10 cellular contexts compared by ENCODE assay signal in the genomic region with DNA sequence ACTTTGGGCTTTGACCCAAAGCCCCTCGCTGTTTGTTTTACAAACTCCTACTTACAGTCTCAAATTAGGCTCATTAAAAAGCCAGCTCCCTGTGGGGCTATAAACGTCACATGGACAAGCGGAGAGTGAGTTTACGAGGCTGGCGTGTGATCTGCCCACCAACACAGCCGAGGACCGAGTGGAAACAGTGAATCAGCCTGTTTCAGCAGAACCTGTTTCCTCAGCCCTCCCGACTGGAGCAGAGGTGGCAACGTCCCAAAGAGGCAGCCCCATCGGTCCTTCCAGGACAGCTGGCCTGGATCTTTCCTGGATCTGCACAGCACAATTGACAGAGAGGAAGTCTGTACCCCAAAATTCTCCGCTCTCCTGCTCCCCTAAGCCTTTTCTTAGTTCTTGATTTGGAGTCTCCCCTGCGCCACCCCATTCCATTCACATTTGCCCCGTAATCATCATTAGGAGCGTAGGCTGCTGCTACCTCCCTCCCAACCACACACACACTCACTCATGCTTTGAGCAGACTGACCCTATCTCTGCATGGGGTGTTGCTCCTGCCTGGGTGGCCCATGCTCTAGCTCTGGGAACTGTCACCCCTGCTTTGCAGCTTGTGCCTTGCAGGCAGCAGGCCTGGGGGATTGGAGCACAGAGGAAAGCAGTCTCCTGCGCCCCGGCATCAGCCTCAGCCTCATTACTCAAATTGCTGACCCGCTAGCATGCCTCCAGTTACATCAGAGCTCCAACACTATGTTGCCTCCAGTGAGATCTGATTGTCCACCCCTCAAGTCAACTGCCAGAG.
DNase-seq lines count a peak whose midpoint lies in the region; ATAC-seq and TF ChIP-seq lines count a peak whose summit lies in the region.
"Had no signal": no experiment of that assay in that cellular context is flagged by ENCODE, and none has a peak within 500 bp of the region (broad histone marks: within the 10 kb centered on the region; RNA-seq: fewer than 3 reads in every experiment).

No MANE protein-coding gene starts in this region.

- peaks cover 30% of the 10 kb centered on the region for H3K4me1 ChIP-seq in left ventricle myocardium inferior
- H3K4me1 ChIP-seq in skeletal muscle tissue (ENCODE audit: control insufficient read depth in 3 of 3, insufficient read depth in 3 of 3, low read length in 3 of 3): peaks cover 14 to 25% (median 21%) of the 10 kb centered on the region in 3 donors

- H3K4me3 ChIP-seq in left ventricle myocardium inferior (no peak overlapping the region), skeletal muscle tissue (ENCODE audit: low read length in 3 of 3) (peak overlapping the region in 1 of 3 donors; percentile 29)
- H3K4me3 ChIP-seq: PC-9 had no signal

- TF ChIP-seq CTCF in VCaP (conservative IDR thresholded peaks at IDR 0.05) (no peak), left ventricle myocardium inferior (IDR thresholded peaks at IDR 0.05; ENCODE audit: borderline replicate concordance) (no peak)

- H3K27ac ChIP-seq in VCaP (peak overlapping the region; percentile 77), left ventricle myocardium inferior (replicated peaks) (peak overlapping the region; percentile 75), skeletal muscle tissue (ENCODE audit: low read depth, low read length) (peak overlapping the region; percentile 0)
- H3K27ac ChIP-seq: PC-9 had no signal

- H3K27me3 ChIP-seq in left ventricle myocardium inferior (ENCODE audit: low read depth) (no peaks in the 10 kb centered on the region), skeletal muscle tissue (ENCODE audit: control insufficient read depth in 3 of 3, insufficient read depth in 3 of 3, low read length in 3 of 3) (no peaks in the 10 kb centered on the region)

- peak overlapping the region in 1 of 3 donors; percentile 4 for H3K9ac ChIP-seq in skeletal muscle tissue (ENCODE audit: low read depth in 1 of 3, low read length in 3 of 3)

- H3K36me3 ChIP-seq in left ventricle myocardium inferior: no peaks in the 10 kb centered on the region
- no peaks in the 10 kb centered on the region for H3K36me3 ChIP-seq in skeletal muscle tissue (ENCODE audit: control insufficient read depth in 3 of 3, insufficient read depth in 3 of 3, low read length in 3 of 3)

- no peaks in the 10 kb centered on the region for H3K9me3 ChIP-seq in left ventricle myocardium inferior (replicated peaks)
- H3K9me3 ChIP-seq in skeletal muscle tissue (ENCODE audit: control insufficient read depth in 3 of 3, low read length in 3 of 3): no peaks in the 10 kb centered on the region

- ATAC-seq in GM21737 (IDR thresholded peaks at IDR 0.05; ENCODE audit: unreplicated experiment): no peak
- no peak for ATAC-seq in GM18519 (IDR thresholded peaks at IDR 0.05; ENCODE audit: low FRiP score, unreplicated experiment)
- ATAC-seq: effector memory CD8-positive, alpha-beta T cell had no signal

- DNase-seq in GM04503 (ENCODE audit: low read depth): peak; percentile 66
- DNase-seq in left ventricle myocardium inferior: peak; percentile 61
- DNase-seq in nucleus accumbens (lab: John Stamatoyannopoulos, UW): no peak
- DNase-seq in HuH-7.5 (ENCODE audit: low spot score): no peak
- DNase-seq: effector memory CD8-positive, alpha-beta T cell; PC-9 had no signal

- intact Hi-C loops in left ventricle myocardium inferior (cut with micrococcal nuclease): no loop called here

Comparison
In these comparisons a context has a peak if more than half of its experiments do, and no peak if none do; other contexts are left out.
1. DNase-seq: peak in GM04503 (single experiment) and left ventricle myocardium inferior (single experiment); none in nucleus accumbens (0 of 56) and HuH-7.5 (single experiment).
2. H3K27ac ChIP-seq: peak in every context shown above with its lines; median percentile 77 in VCaP; 75 in left ventricle myocardium inferior; 0 in skeletal muscle tissue.